ENCODE assay signal across 8 cellular contexts in genomic region chr3:65785065-65785645, GRCh38.
DNase-seq lines count a peak whose midpoint lies in the region; ATAC-seq, FAIRE-seq and TF ChIP-seq lines count a peak whose summit lies in the region.

No MANE protein-coding gene starts in this region.

- CTCF ChIA-PET in GM10248 (lab: Yijun Ruan, JAX), result interaction anchor here (0.7 to 1.0 kb wide), 5 partner anchors 14 to 348 kb away, joined by 3 read pairs; no protein-coding TSS in a partner anchor

- peak; percentile 73 for FAIRE-seq in TTC549 (lab: Jason Lieb, UNC)

- H3K9ac ChIP-seq in smooth muscle cell (ENCODE audit: low read depth), result no peak overlapping the region

- no peak overlapping the region for H3K27ac ChIP-seq in smooth muscle cell (ENCODE audit: low read depth)

- no peaks in the 10 kb centered on the region for H3F3A ChIP-seq in smooth muscle cell (ENCODE audit: low read depth)

- H3K4me1 ChIP-seq in smooth muscle cell (ENCODE audit: low read depth), result no peaks in the 10 kb centered on the region

- H3K36me3 Mint-ChIP-seq in glutamatergic neuron (ENCODE audit: unreplicated experiment), result no peaks in the 10 kb centered on the region

- H2AFZ ChIP-seq in smooth muscle cell (ENCODE audit: low read depth), result no peak overlapping the region

- peaks cover 6% of the 10 kb centered on the region for H3K79me2 ChIP-seq in smooth muscle cell (ENCODE audit: low read depth)

- no peak for ATAC-seq in GM18861 (IDR thresholded peaks at IDR 0.05; ENCODE audit: unreplicated experiment)
- ATAC-seq in GM18502 (IDR thresholded peaks at IDR 0.05; ENCODE audit: poor library complexity, unreplicated experiment), result no peak

- TF ChIP-seq CTCF in GM10248 (IDR thresholded peaks at IDR 0.05; ENCODE audit: control extremely low read depth, extremely low read depth, low read depth, missing control alignments), result peak; percentile 47
- TF ChIP-seq CTCF in glutamatergic neuron (IDR thresholded peaks at IDR 0.05; ENCODE audit: partially characterized antibody, unreplicated experiment), result peak; percentile 84
- TF ChIP-seq CTCF in smooth muscle cell (IDR thresholded peaks at IDR 0.05; ENCODE audit: borderline replicate concordance, insufficient read depth, poor library complexity, severe bottlenecking), result peak; percentile 80

- H3K9me3 ChIP-seq in smooth muscle cell (replicated peaks; ENCODE audit: low read depth), result no peaks in the 10 kb centered on the region

- no peak overlapping the region for H3K27ac Mint-ChIP-seq in glutamatergic neuron (ENCODE audit: unreplicated experiment)

- no peak overlapping the region for H3K4me3 Mint-ChIP-seq in glutamatergic neuron (ENCODE audit: unreplicated experiment)

- H3K9me3 Mint-ChIP-seq in glutamatergic neuron (ENCODE audit: unreplicated experiment), result no peaks in the 10 kb centered on the region

- no peaks in the 10 kb centered on the region for H3K36me3 ChIP-seq in smooth muscle cell (ENCODE audit: low read depth)

- POLR2A ChIA-PET in GM10248 (lab: Yijun Ruan, JAX), result no interaction called here

- H3K27me3 ChIP-seq in smooth muscle cell (ENCODE audit: low read depth), result no peaks in the 10 kb centered on the region

- no peak overlapping the region for H3K4me2 ChIP-seq in smooth muscle cell

- DNase-seq in GM10248 (ENCODE audit: extremely low spot score) (peak; percentile 50), NAMALWA (ENCODE audit: low spot score) (peak; percentile 48), glutamatergic neuron (no peak), smooth muscle cell (lab: John Stamatoyannopoulos, UW; ENCODE audit: unreplicated experiment) (no peak), 8988T (no peak)

- peaks cover 12% of the 10 kb centered on the region for H3K4me1 Mint-ChIP-seq in glutamatergic neuron (ENCODE audit: low read depth, unreplicated experiment)

- H3K4me3 ChIP-seq in smooth muscle cell, result no peak overlapping the region

- no peaks in the 10 kb centered on the region for H3K27me3 Mint-ChIP-seq in glutamatergic neuron (ENCODE audit: unreplicated experiment)

- 33% methylated on average over 6 of the region's 6 CpGs for WGBS in smooth muscle cell (ENCODE audit: low lambda C conversion rate)

- H4K20me1 ChIP-seq in smooth muscle cell (ENCODE audit: low read depth), result peaks cover 35% of the 10 kb centered on the region

Comparison
In these comparisons a context has a peak if more than half of its experiments do, and no peak if none do; other contexts are left out.
1. DNase-seq: peak in GM10248 (single experiment) and NAMALWA (single experiment); none in glutamatergic neuron (single experiment), smooth muscle cell (single experiment) and 8988T (single experiment).
2. Peak in every context shown above with its lines, with median percentiles within 50 percentile points of each other: CTCF ChIP-seq.